In genomic region chr14:25430808-25431207, GRCh38 we compare ENCODE assay signal across 25 cellular contexts.
"Had no signal": no experiment of that assay in that cellular context is flagged by ENCODE, and none has a peak within 500 bp of the region (broad histone marks: within the 10 kb centered on the region; RNA-seq: fewer than 3 reads in every experiment).

No MANE protein-coding gene starts in this region.

- H3K4me1 ChIP-seq: stomach, suprapubic skin, testis, thyroid gland, tibial artery, tibial nerve, transverse colon, upper lobe of left lung, upper lobe of right lung, uterus, vagina had no signal

- FAIRE-seq: urothelium cell line had no signal

- H3K27ac ChIP-seq: stomach, suprapubic skin, testis, thoracic aorta, thyroid gland, tibial artery, tibial nerve, transverse colon, upper lobe of left lung, upper lobe of right lung, uterus, vagina had no signal

- H3K4me3 ChIP-seq: stomach, suprapubic skin, testis, thoracic aorta, thyroid gland, tibial artery, tibial nerve, transverse colon, upper lobe of left lung, upper lobe of right lung, uterus, vagina had no signal

- H3K36me3 ChIP-seq: stomach, suprapubic skin, thoracic aorta, thyroid gland, tibial artery, tibial nerve, transverse colon, upper lobe of left lung, upper lobe of right lung, uterus, vagina had no signal

- H3K27me3 ChIP-seq: stomach, suprapubic skin, testis, thyroid gland, tibial artery, tibial nerve, transverse colon, upper lobe of left lung, upper lobe of right lung, uterus, vagina had no signal

- ATAC-seq: stimulated activated effector memory CD8-positive, alpha-beta T cell treated with anti-CD3 and anti-CD28 coated beads, Interleukin-12 subunit alpha, Interleukin-12 subunit beta, amount 100 ng/mL, for 72 hours; stimulated activated memory B cell treated with anti-CD40 and anti-IgM and Interleukin-4, amounts not matched to agents 10 μg/mL and 1 μg/mL and 100 μg/mL, for 72 hours; stimulated activated naive CD8-positive, alpha-beta T cell treated with anti-CD3 and anti-CD28 coated beads, Interleukin-15, amount 100 ng/mL, for 72 hours; stimulated activated naive CD8-positive, alpha-beta T cell treated with anti-CD3 and anti-CD28 coated beads, Interleukin-15, Interleukin-2, amounts not matched to agents 100 U/mL and 50 U/mL, for 24 hours; upper lobe of right lung had no signal

- H3K9me3 ChIP-seq: testis, thoracic aorta, thyroid gland, transverse colon, upper lobe of left lung, upper lobe of right lung, uterus, vagina had no signal

- DNase-seq: stimulated activated CD4-positive, alpha-beta T cell treated with anti-CD3 and anti-CD28 coated beads, Interleukin-2, amount 100 ng/mL, for 48 hours; stimulated activated CD4-positive, alpha-beta T cell treated with anti-CD3 and anti-CD28 coated beads, Interleukin-4, amount 100 ng/mL, for 1 hour; stimulated activated CD4-positive, alpha-beta T cell treated with anti-CD3 and anti-CD28 coated beads, Interleukin-4, amount 100 ng/mL, for 24 hours; stimulated activated CD4-positive, alpha-beta T cell treated with anti-CD3 and anti-CD28 coated beads, Interleukin-4, amount 100 ng/mL, for 4 hours; stimulated activated CD8-positive, alpha-beta memory T cell treated with anti-CD3 and anti-CD28 coated beads, Interleukin-4, amount 100 ng/mL, for 48 hours; stimulated activated naive B cell treated with anti-CD40 and anti-IgM and Interleukin-4, amounts not matched to agents 10 μg/mL and 1 μg/mL and 100 μg/mL, for 72 hours; stimulated activated naive CD4-positive, alpha-beta T cell; stimulated activated naive CD4-positive, alpha-beta T cell treated with Interleukin-2 at 50 U/mL for 16 hours; stimulated activated naive CD8-positive, alpha-beta T cell treated with anti-CD3 and anti-CD28 coated beads, Interleukin-15, amount 100 ng/mL, for 72 hours; stimulated activated naive CD8-positive, alpha-beta T cell treated with anti-CD3 and anti-CD28 coated beads, Interleukin-15, Interleukin-2, amounts not matched to agents 100 U/mL and 50 U/mL, for 24 hours; thyroid gland; tibial artery; upper lobe of right lung; uterus had no signal
